In genomic region chr16:27218756-27219155, GRCh38 we compare ENCODE assay signal across 23 cellular contexts. TPM values are rescaled to one million over a fixed set of nuclear protein-coding genes. Genes with fewer than 3 reads are reported as not detected.
DNase-seq lines count a peak whose midpoint lies in the region; ATAC-seq and TF ChIP-seq lines count a peak whose summit lies in the region.
"Had no signal": no experiment of that assay in that cellular context is flagged by ENCODE, and none has a peak within 500 bp of the region (broad histone marks: within the 10 kb centered on the region; RNA-seq: fewer than 3 reads in every experiment).

No MANE protein-coding gene starts in this region.

- peak overlapping the region; percentile 70 for H3K27ac Mint-ChIP-seq in activated CD4-positive, alpha-beta T cell treated with anti-CD3 and anti-CD28 coated beads, Interleukin-2, amount 10 ng/mL, durations not matched to agents 7 days and 5 days
- H3K27ac Mint-ChIP-seq in nephron, result peak overlapping the region in 2 of 3 experiments; percentile 59 to 61

- no peaks in the 10 kb centered on the region for H3K9me3 ChIP-seq in NT2/D1 (ENCODE audit: insufficient read depth, low read length)
- H3K9me3 ChIP-seq: BE2C, MG63, SK-N-SH had no signal

- DNase-seq in activated CD4-positive, alpha-beta T cell treated with anti-CD3 and anti-CD28 coated beads, Interleukin-2, amount 10 ng/mL, durations not matched to agents 7 days and 5 days, result no peak
- no peak for DNase-seq in activated CD4-positive, alpha-beta T cell treated with anti-CD3 and anti-CD28 coated beads, Interleukin-2, amount 50 U/mL, for 1 hour
- DNase-seq in NT2/D1 (ENCODE audit: low read depth, low spot score), result no peak
- DNase-seq: 8988T; ACHN; BE2C; CD4-positive, CD25-positive, alpha-beta regulatory T cell; DMS79; KBM-7; MG63; NCI-H1105 treated with DMSO at 0.1 percent for 48 hours; NCI-H146; NCI-H1930; NCI-H2107; NCI-H446; NCI-H524 treated with DMSO at 0.1 percent for 48 hours; NCI-H774; PC-3; SK-N-SH had no signal

- ATAC-seq in HG02840 (IDR thresholded peaks at IDR 0.05; ENCODE audit: low FRiP score, unreplicated experiment) (no peak), GM21390 (IDR thresholded peaks at IDR 0.05; ENCODE audit: unreplicated experiment) (no peak), HG03135 (IDR thresholded peaks at IDR 0.05; ENCODE audit: unreplicated experiment) (no peak)
- ATAC-seq: PC-3 had no signal

- CTCF ChIA-PET in activated CD4-positive, alpha-beta T cell treated with anti-CD3 and anti-CD28 coated beads, Interleukin-2, amount 10 ng/mL, durations not matched to agents 7 days and 5 days (lab: Charles Lee), result interaction anchor here (2.0 to 4.6 kb wide), 2 partner anchors 12 to 16 kb away, joined by 8 to 25 read pairs; no protein-coding TSS in a partner anchor

- no peaks in the 10 kb centered on the region for H3K4me1 Mint-ChIP-seq in activated CD4-positive, alpha-beta T cell treated with anti-CD3 and anti-CD28 coated beads, Interleukin-2, amount 10 ng/mL, durations not matched to agents 7 days and 5 days
- H3K4me1 Mint-ChIP-seq in nephron, result peaks cover 23% of the 10 kb centered on the region

- H3K9ac ChIP-seq in NT2/D1 (ENCODE audit: insufficient read length, low read depth), result peak overlapping the region; percentile 53
- H3K9ac ChIP-seq: SK-N-SH had no signal

- H3K36me3 ChIP-seq in NT2/D1 (ENCODE audit: insufficient read depth, insufficient read length, low read length), result peaks cover 69% of the 10 kb centered on the region
- H3K36me3 ChIP-seq: BE2C had no signal

- peaks cover 25% of the 10 kb centered on the region for H3K36me3 Mint-ChIP-seq in activated CD4-positive, alpha-beta T cell treated with anti-CD3 and anti-CD28 coated beads, Interleukin-2, amount 10 ng/mL, durations not matched to agents 7 days and 5 days (ENCODE audit: low read depth)
- H3K36me3 Mint-ChIP-seq in nephron (ENCODE audit: low read depth), result peaks cover 15% of the 10 kb centered on the region

- H3K9me3 Mint-ChIP-seq in activated CD4-positive, alpha-beta T cell treated with anti-CD3 and anti-CD28 coated beads, Interleukin-2, amount 10 ng/mL, durations not matched to agents 7 days and 5 days, result no peaks in the 10 kb centered on the region
- H3K9me3 Mint-ChIP-seq in nephron, result no peaks in the 10 kb centered on the region
- H3K9me3 Mint-ChIP-seq: CD4-positive, CD25-positive, alpha-beta regulatory T cell had no signal

- POLR2A ChIA-PET in activated CD4-positive, alpha-beta T cell treated with anti-CD3 and anti-CD28 coated beads, Interleukin-2, amount 10 ng/mL, durations not matched to agents 7 days and 5 days (lab: Charles Lee), result no interaction called here

- H3K4me1 ChIP-seq in NT2/D1 (ENCODE audit: insufficient read depth, insufficient read length), result peaks cover 13% of the 10 kb centered on the region

- H3K27me3 Mint-ChIP-seq in activated CD4-positive, alpha-beta T cell treated with anti-CD3 and anti-CD28 coated beads, Interleukin-2, amount 10 ng/mL, durations not matched to agents 7 days and 5 days, result no peaks in the 10 kb centered on the region
- no peaks in the 10 kb centered on the region for H3K27me3 Mint-ChIP-seq in nephron (ENCODE audit: low read depth)
- H3K27me3 Mint-ChIP-seq: CD4-positive, CD25-positive, alpha-beta regulatory T cell had no signal

- no peak overlapping the region for H3K4me3 ChIP-seq in NT2/D1 (ENCODE audit: insufficient read length, low read depth)
- H3K4me3 ChIP-seq: MG63 had no signal

- no peak overlapping the region for H3K4me3 Mint-ChIP-seq in activated CD4-positive, alpha-beta T cell treated with anti-CD3 and anti-CD28 coated beads, Interleukin-2, amount 10 ng/mL, durations not matched to agents 7 days and 5 days
- no peak overlapping the region for H3K4me3 Mint-ChIP-seq in nephron
- H3K4me3 Mint-ChIP-seq: CD4-positive, CD25-positive, alpha-beta regulatory T cell had no signal

- no peak for TF ChIP-seq CTCF in nephron (IDR thresholded peaks at IDR 0.05; ENCODE audit: unreplicated experiment in 3 of 3)

- H3K27me3 ChIP-seq in NT2/D1 (ENCODE audit: insufficient read depth, insufficient read length), result no peaks in the 10 kb centered on the region
- H3K27me3 ChIP-seq: BE2C, MG63 had no signal

RNA-seq across cellular contexts. Expression of gene KDM8, which starts 15.4 kb away (rescaled TPM):
- 10 to 100 TPM; 22.5 to 25.0 TPM for total RNA-seq in activated CD4-positive, alpha-beta T cell treated with anti-CD3 and anti-CD28 coated beads, Interleukin-2, amount 10 ng/mL, durations not matched to agents 7 days and 5 days

RNA-seq across cellular contexts. Expression of gene NSMCE1, which starts 49.8 kb away (rescaled TPM):
- total RNA-seq in activated CD4-positive, alpha-beta T cell treated with anti-CD3 and anti-CD28 coated beads, Interleukin-2, amount 10 ng/mL, durations not matched to agents 7 days and 5 days, result 100 to 1,000 TPM in 1 of 2 experiments, 10 to 100 TPM in 1; 95.8 to 106 TPM
